Comparison of ENCODE assay signal across 16 cellular contexts in genomic region chr17:57484081-57484666, GRCh38.
DNase-seq lines count a peak whose midpoint lies in the region; ATAC-seq, FAIRE-seq and TF ChIP-seq lines count a peak whose summit lies in the region.
"Had no signal": no experiment of that assay in that cellular context is flagged by ENCODE, and none has a peak within 500 bp of the region (broad histone marks: within the 10 kb centered on the region; RNA-seq: fewer than 3 reads in every experiment).

No MANE protein-coding gene starts in this region.

- H3K27me3 ChIP-seq in adipocyte (replicated peaks; ENCODE audit: control insufficient read depth, insufficient read depth, low read length), result peaks cover 54% of the 10 kb centered on the region
- no peaks in the 10 kb centered on the region for H3K27me3 ChIP-seq in stomach
- H3K27me3 ChIP-seq in foreskin keratinocyte, result no peaks in the 10 kb centered on the region
- no peaks in the 10 kb centered on the region for H3K27me3 ChIP-seq in pancreas
- H3K27me3 ChIP-seq: sigmoid colon had no signal

- POLR2A ChIA-PET in HEK293 (lab: Yijun Ruan, JAX), result no interaction called here

- TF ChIP-seq CTCF in HEK293 (tag by site-specific recombination; IDR thresholded peaks at IDR 0.05), result no peak
- no peak for TF ChIP-seq CTCF in stomach (IDR thresholded peaks at IDR 0.05)
- TF ChIP-seq CTCF in foreskin keratinocyte (conservative IDR thresholded peaks at IDR 0.05), result no peak
- no peak for TF ChIP-seq CTCF in pancreas (IDR thresholded peaks at IDR 0.05)

- H3K36me3 ChIP-seq in HEK293 (ENCODE audit: control insufficient read depth in 2 of 2, insufficient read depth in 1 of 2, low read length in 2 of 2), result no peaks in the 10 kb centered on the region
- no peaks in the 10 kb centered on the region for H3K36me3 ChIP-seq in adipocyte (ENCODE audit: control insufficient read depth, insufficient read depth, low read length, severe bottlenecking)
- H3K36me3 ChIP-seq in stomach, result no peaks in the 10 kb centered on the region
- no peaks in the 10 kb centered on the region for H3K36me3 ChIP-seq in pancreas
- H3K36me3 ChIP-seq: sigmoid colon had no signal

- no peaks in the 10 kb centered on the region for H3K9me3 ChIP-seq in HEK293 (ENCODE audit: control insufficient read depth, insufficient read depth, low read depth, low read length)
- H3K9me3 ChIP-seq in adipocyte (ENCODE audit: control insufficient read depth, low read length), result no peaks in the 10 kb centered on the region
- H3K9me3 ChIP-seq in stomach, result no peaks in the 10 kb centered on the region
- H3K9me3 ChIP-seq in pancreas, result no peaks in the 10 kb centered on the region
- H3K9me3 ChIP-seq: sigmoid colon had no signal

- ATAC-seq in GM19328 (IDR thresholded peaks at IDR 0.05; ENCODE audit: unreplicated experiment), result no peak
- ATAC-seq in foreskin keratinocyte, result no peak
- ATAC-seq in pancreas, result no peak
- ATAC-seq: activated naive CD8-positive, alpha-beta T cell treated with anti-CD3 and anti-CD28 coated beads, Interleukin-2, amount 50 U/mL, for 24 hours; left ventricle myocardium superior; PC-3 had no signal

- CTCF ChIA-PET in HEK293 (lab: Yijun Ruan, JAX), result interaction anchor here (0.5 to 0.8 kb wide), 3 partner anchors 12 to 378 kb away, joined by 3 to 4 read pairs (median 3); no protein-coding TSS in a partner anchor

- H3K4me1 ChIP-seq in HEK293 (ENCODE audit: control insufficient read depth, insufficient read depth, low read length) (peaks cover 7% of the 10 kb centered on the region), adipocyte (ENCODE audit: control insufficient read depth, insufficient read depth, low read length) (peaks cover 9% of the 10 kb centered on the region), stomach (peaks cover 0 to 28% (median 12%) of the 10 kb centered on the region in 4 donors), foreskin keratinocyte (peaks cover 17% of the 10 kb centered on the region), pancreas (no peaks in the 10 kb centered on the region)

- no peak for FAIRE-seq in pancreas (lab: Jason Lieb, UNC)
- FAIRE-seq: urothelium cell line had no signal

- peak; percentile 75 for DNase-seq in AG08395 (ENCODE audit: low spot score)
- DNase-seq in adipocyte (ENCODE audit: low read depth), result peak; percentile 69
- DNase-seq in kidney glomerular epithelial cell (lab: John Stamatoyannopoulos, UW), result peak; percentile 19
- no peak for DNase-seq in stomach
- DNase-seq in foreskin keratinocyte, result no peak
- DNase-seq in pancreas, result no peak
- DNase-seq: activated naive CD8-positive, alpha-beta T cell treated with anti-CD3 and anti-CD28 coated beads, Interleukin-2, amount 50 U/mL, for 24 hours; GOT3; left ventricle myocardium superior; PC-3; sigmoid colon; stimulated activated CD4-positive, alpha-beta T cell treated with anti-CD3 and anti-CD28 coated beads, Interleukin-4, amount 100 ng/mL, for 24 hours; T-helper 1 cell had no signal

- 86 to 95% (median 91%) methylated on average over 6 of the region's 6 CpGs for WGBS in stomach, 5 donors
- WGBS in pancreas, 2 donors, result 83% methylated on average over 6 of the region's 6 CpGs

- H3K27ac ChIP-seq in HEK293 (ENCODE audit: extremely low read depth, low read depth, low read length), result no peak overlapping the region
- H3K27ac ChIP-seq in stomach, result no peak overlapping the region
- H3K27ac ChIP-seq in foreskin keratinocyte, result no peak overlapping the region
- no peak overlapping the region for H3K27ac ChIP-seq in pancreas
- H3K27ac ChIP-seq: sigmoid colon had no signal

- TF ChIP-seq POLR2A in stomach (IDR thresholded peaks at IDR 0.05), result no peak

- H3K4me3 ChIP-seq in HEK293 (ENCODE audit: low read depth, low read length) (no peak overlapping the region), adipocyte (ENCODE audit: low read length) (no peak overlapping the region), stomach (no peak overlapping the region), pancreas (no peak overlapping the region)
- H3K4me3 ChIP-seq: sigmoid colon had no signal

- TF ChIP-seq EP300 in stomach (IDR thresholded peaks at IDR 0.05), result no peak

- intact Hi-C loops in stomach (cut with DNase I; ENCODE audit: low total_unique reads) (no loop called here), pancreas (cut with DNase I) (no loop called here)

- H3K9ac ChIP-seq in adipocyte (ENCODE audit: low read length), result no peak overlapping the region

TF ChIP-seq in HEK293, 187 proteins besides CTCF, POLR2A, EP300 and RAD21:
- no peak for TF ChIP-seq ZNF112 (tag by site-specific recombination; IDR thresholded peaks at IDR 0.05)
- TF ChIP-seq ZNF341 (tag by site-specific recombination; IDR thresholded peaks at IDR 0.05; ENCODE audit: low read depth), result peak; percentile 43; the same call in 1 of the 2 replicates

Comparison
In these comparisons a context has a peak if more than half of its experiments do, and no peak if none do; other contexts are left out.
1. DNase-seq: peak in AG08395 (single experiment), adipocyte (single experiment) and kidney glomerular epithelial cell (single experiment); none in stomach (single experiment), foreskin keratinocyte (0 of 2) and pancreas (0 of 6).